ENCODE assay signal across 28 cellular contexts in the genomic region with DNA sequence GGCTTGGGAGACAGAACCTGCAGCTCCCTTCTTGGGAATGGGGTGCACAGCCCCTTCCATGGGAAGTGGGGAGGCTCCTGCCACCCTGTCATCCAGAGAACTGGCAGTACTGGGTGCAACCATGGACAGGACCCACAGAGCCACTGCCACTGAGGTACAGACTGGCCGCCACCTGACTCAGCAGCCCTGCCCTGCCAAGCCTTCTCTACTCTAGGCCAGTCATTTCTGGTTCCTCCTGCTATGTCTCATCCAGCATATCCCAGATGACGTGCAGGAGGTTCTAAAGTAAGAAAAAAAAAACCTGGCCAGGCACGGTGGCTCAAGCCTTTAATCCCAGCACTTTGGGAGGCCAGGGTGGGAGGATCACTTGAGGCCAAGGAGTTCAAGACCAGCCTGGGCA.
"Had no signal": no experiment of that assay in that cellular context is flagged by ENCODE, and none has a peak within 500 bp of the region (broad histone marks: within the 10 kb centered on the region; RNA-seq: fewer than 3 reads in every experiment).

No MANE protein-coding gene starts in this region.

- H3K27me3 Mint-ChIP-seq: activated naive CD8-positive, alpha-beta T cell treated with anti-CD3 and anti-CD28 coated beads, Interleukin-2, amount 50 U/mL, for 24 hours; brain; T-cell had no signal

- H3K4me3 Mint-ChIP-seq: activated CD8-positive, alpha-beta T cell treated with anti-CD3 and anti-CD28 coated beads, Interleukin-2, amount 10 ng/mL, durations not matched to agents 7 days and 5 days; activated naive CD8-positive, alpha-beta T cell treated with anti-CD3 and anti-CD28 coated beads, Interleukin-2, amount 50 U/mL, for 24 hours; brain had no signal

- DNase-seq: activated CD4-positive, CD25-positive, alpha-beta regulatory T cell; activated CD8-positive, alpha-beta memory T cell treated with anti-CD3 and anti-CD28 coated beads, Interleukin-2, amount 50 U/mL, for 48 hours; activated CD8-positive, alpha-beta T cell treated with anti-CD3 and anti-CD28 coated beads, Interleukin-2, amount 10 ng/mL, durations not matched to agents 7 days and 5 days; activated effector memory CD4-positive, alpha-beta T cell treated with Interleukin-2 at 50 U/mL for 16 hours; activated naive CD4-positive, alpha-beta T cell; activated naive CD8-positive, alpha-beta T cell treated with anti-CD3 and anti-CD28 coated beads, Interleukin-2, amount 50 U/mL, for 24 hours; activated T-cell treated with anti-CD3 and anti-CD28 coated beads, Interleukin-2, amount 50 U/mL, for 1 hour; amygdala; cerebellar nuclear complex; MG63; MV-4-11; NCI-H1092 treated with DMSO at 0.1 percent for 48 hours; NCI-H1417 treated with DMSO at 0.1 percent for 48 hours; NCI-H1694; NCI-H2029; NCI-H2107; NCI-H2171 treated with DMSO at 0.1 percent for 48 hours; NCI-H226; NCI-H526; NCI-H82; SIG-M5; T-cell; T-helper 2 cell; T1000 had no signal

- H3K27me3 ChIP-seq: MG63 had no signal

- H3K36me3 ChIP-seq: MG63 had no signal

- H3K27ac Mint-ChIP-seq: activated CD8-positive, alpha-beta T cell treated with anti-CD3 and anti-CD28 coated beads, Interleukin-2, amount 10 ng/mL, durations not matched to agents 7 days and 5 days; activated naive CD4-positive, alpha-beta T cell treated with anti-CD3 and anti-CD28 coated beads, Interleukin-2, amount 50 U/mL, for 72 hours; activated naive CD8-positive, alpha-beta T cell treated with anti-CD3 and anti-CD28 coated beads, Interleukin-2, amount 50 U/mL, for 24 hours; T-cell had no signal

- H3K4me3 ChIP-seq: MG63 had no signal

- FAIRE-seq: astrocyte, TTC549 had no signal

- H3K9me3 Mint-ChIP-seq: activated naive CD4-positive, alpha-beta T cell treated with anti-CD3 and anti-CD28 coated beads, Interleukin-2, amount 50 U/mL, for 72 hours; activated naive CD8-positive, alpha-beta T cell treated with anti-CD3 and anti-CD28 coated beads, Interleukin-2, amount 50 U/mL, for 24 hours; brain; T-cell had no signal

- H3K9me3 ChIP-seq: MG63 had no signal

- ATAC-seq: activated CD8-positive, alpha-beta T cell treated with anti-CD3 and anti-CD28 coated beads, Interleukin-2, amount 10 ng/mL, durations not matched to agents 7 days and 5 days; activated naive CD4-positive, alpha-beta T cell treated with anti-CD3 and anti-CD28 coated beads, Interleukin-2, amount 50 U/mL, for 72 hours; activated naive CD8-positive, alpha-beta T cell treated with anti-CD3 and anti-CD28 coated beads, Interleukin-2, amount 50 U/mL, for 24 hours; T-cell had no signal
